ENCODE assay signal across 1 cellular context in the genomic region with DNA sequence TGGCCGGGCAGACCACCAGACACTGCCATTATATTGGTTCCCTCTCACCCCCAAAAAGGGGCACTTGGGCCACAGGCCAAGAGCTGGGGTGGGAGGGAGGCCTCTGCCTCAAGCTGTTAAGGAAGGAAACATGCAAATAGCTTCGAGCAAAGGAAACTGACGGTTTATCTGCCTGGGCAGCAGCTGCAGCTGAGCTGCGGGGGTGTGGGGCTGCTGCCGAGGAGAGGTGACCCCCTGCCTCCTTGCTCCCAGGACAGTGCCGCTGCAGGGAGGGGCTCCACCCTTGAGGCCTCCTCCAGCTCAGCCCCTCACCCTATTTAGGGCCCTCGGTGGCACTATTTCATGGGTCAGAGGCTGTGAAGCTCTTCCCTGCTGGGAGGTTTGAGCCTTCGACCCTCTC.
TF ChIP-seq lines count a peak whose summit lies in the region.

No MANE protein-coding gene starts in this region.

TF ChIP-seq in SK-N-SH, 30 proteins besides CTCF, POLR2A, EP300 and RAD21 (continued from another document):
- TF ChIP-seq, protein P1, sequence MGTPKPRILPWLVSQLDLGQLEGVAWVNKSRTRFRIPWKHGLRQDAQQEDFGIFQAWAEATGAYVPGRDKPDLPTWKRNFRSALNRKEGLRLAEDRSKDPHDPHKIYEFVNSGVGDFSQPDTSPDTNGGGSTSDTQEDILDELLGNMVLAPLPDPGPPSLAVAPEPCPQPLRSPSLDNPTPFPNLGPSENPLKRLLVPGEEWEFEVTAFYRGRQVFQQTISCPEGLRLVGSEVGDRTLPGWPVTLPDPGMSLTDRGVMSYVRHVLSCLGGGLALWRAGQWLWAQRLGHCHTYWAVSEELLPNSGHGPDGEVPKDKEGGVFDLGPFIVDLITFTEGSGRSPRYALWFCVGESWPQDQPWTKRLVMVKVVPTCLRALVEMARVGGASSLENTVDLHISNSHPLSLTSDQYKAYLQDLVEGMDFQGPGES (IDR thresholded peaks at IDR 0.05; ENCODE audit: low read depth, low read length) = no peak
- TF ChIP-seq SIN3A (IDR thresholded peaks at IDR 0.05; ENCODE audit: borderline replicate concordance, low read depth, low read length) = no peak
- TF ChIP-seq FOXJ3 (CRISPR knock-in tag; IDR thresholded peaks at IDR 0.05) = no peak
- TF ChIP-seq CHD2 (IDR thresholded peaks at IDR 0.05; ENCODE audit: low read length, partially characterized antibody) = no peak
- TF ChIP-seq JUND (IDR thresholded peaks at IDR 0.05) = no peak
- TF ChIP-seq, protein P2, sequence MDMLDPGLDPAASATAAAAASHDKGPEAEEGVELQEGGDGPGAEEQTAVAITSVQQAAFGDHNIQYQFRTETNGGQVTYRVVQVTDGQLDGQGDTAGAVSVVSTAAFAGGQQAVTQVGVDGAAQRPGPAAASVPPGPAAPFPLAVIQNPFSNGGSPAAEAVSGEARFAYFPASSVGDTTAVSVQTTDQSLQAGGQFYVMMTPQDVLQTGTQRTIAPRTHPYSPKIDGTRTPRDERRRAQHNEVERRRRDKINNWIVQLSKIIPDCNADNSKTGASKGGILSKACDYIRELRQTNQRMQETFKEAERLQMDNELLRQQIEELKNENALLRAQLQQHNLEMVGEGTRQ (IDR thresholded peaks at IDR 0.05; ENCODE audit: borderline replicate concordance, low read depth, low read length) = no peak
- TF ChIP-seq, protein P3, sequence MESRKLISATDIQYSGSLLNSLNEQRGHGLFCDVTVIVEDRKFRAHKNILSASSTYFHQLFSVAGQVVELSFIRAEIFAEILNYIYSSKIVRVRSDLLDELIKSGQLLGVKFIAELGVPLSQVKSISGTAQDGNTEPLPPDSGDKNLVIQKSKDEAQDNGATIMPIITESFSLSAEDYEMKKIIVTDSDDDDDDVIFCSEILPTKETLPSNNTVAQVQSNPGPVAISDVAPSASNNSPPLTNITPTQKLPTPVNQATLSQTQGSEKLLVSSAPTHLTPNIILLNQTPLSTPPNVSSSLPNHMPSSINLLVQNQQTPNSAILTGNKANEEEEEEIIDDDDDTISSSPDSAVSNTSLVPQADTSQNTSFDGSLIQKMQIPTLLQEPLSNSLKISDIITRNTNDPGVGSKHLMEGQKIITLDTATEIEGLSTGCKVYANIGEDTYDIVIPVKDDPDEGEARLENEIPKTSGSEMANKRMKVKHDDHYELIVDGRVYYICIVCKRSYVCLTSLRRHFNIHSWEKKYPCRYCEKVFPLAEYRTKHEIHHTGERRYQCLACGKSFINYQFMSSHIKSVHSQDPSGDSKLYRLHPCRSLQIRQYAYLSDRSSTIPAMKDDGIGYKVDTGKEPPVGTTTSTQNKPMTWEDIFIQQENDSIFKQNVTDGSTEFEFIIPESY (IDR thresholded peaks at IDR 0.05; ENCODE audit: borderline replicate concordance, low read depth) = no peak
